In genomic region chr17:59154721-59155438, GRCh38 we compare ENCODE assay signal across 1 cellular context.
TF ChIP-seq lines count a peak whose summit lies in the region.

A gene with protein sequence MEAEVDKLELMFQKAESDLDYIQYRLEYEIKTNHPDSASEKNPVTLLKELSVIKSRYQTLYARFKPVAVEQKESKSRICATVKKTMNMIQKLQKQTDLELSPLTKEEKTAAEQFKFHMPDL (minus strand): TSS chr17:59155186. CDS start chr17:59155163, 23 bp downstream.

TF ChIP-seq in HepG2, 621 proteins besides CTCF, POLR2A, EP300 and RAD21 (continued from another document and continues in another):
- 0 out of 2 replicates have a peak, but pooled peaks have one; percentile 36 for TF ChIP-seq ZFP1 (CRISPR knock-in tag; IDR thresholded peaks at IDR 0.05)
- peak; percentile 42; the same call in 1 of the 2 replicates for TF ChIP-seq SP5 (CRISPR knock-in tag; IDR thresholded peaks at IDR 0.05; ENCODE audit: borderline replicate concordance, low read depth)
- TF ChIP-seq ZNF251 (CRISPR knock-in tag; IDR thresholded peaks at IDR 0.05) = 0 out of 2 replicates have a peak, but pooled peaks have one; percentile 68
- peak; percentile 41; the same call in 1 of the 2 replicates for TF ChIP-seq GATAD2A (CRISPR knock-in tag; IDR thresholded peaks at IDR 0.05)
- peak; percentile 61; the same call in 1 of the 2 replicates for TF ChIP-seq ZNF614 (CRISPR knock-in tag; IDR thresholded peaks at IDR 0.05; ENCODE audit: borderline replicate concordance)
- 0 out of 2 replicates have a peak, but pooled peaks have one; percentile 5 for TF ChIP-seq ARNT2 (CRISPR knock-in tag; IDR thresholded peaks at IDR 0.05; ENCODE audit: low read depth)
- no peak for TF ChIP-seq SYNCRIP (IDR thresholded peaks at IDR 0.05; ENCODE audit: insufficient read depth, low read depth, low read length)
- TF ChIP-seq HOXA9 (CRISPR knock-in tag; IDR thresholded peaks at IDR 0.05; ENCODE audit: borderline replicate concordance) = peak; percentile 34; the same call in 1 of the 2 replicates
- TF ChIP-seq HES4 (CRISPR knock-in tag; IDR thresholded peaks at IDR 0.05; ENCODE audit: borderline replicate concordance) = 0 out of 2 replicates have a peak, but pooled peaks have one; percentile 49
- peak; percentile 73 for TF ChIP-seq ZNF563 (CRISPR knock-in tag; IDR thresholded peaks at IDR 0.05)
- TF ChIP-seq HCFC1 (IDR thresholded peaks at IDR 0.05; ENCODE audit: low read depth, low read length) = peak; percentile 47; the same call in 1 of the 2 replicates
- no peak for TF ChIP-seq ZNF800 (CRISPR knock-in tag; IDR thresholded peaks at IDR 0.05)
- peak; percentile 41; the same call in 1 of the 2 replicates for TF ChIP-seq MEF2D (CRISPR knock-in tag; IDR thresholded peaks at IDR 0.05)
- no peak for TF ChIP-seq SUZ12 (IDR thresholded peaks at IDR 0.05; ENCODE audit: low read depth, low read length)
- TF ChIP-seq ZNF296 (CRISPR knock-in tag; conservative IDR thresholded peaks at IDR 0.05) = no peak
- no peak; the same call in 1 of the 2 replicates for TF ChIP-seq ATF7-NPFF (CRISPR knock-in tag; IDR thresholded peaks at IDR 0.05; ENCODE audit: low read depth)
- TF ChIP-seq ZNF326 (CRISPR knock-in tag; IDR thresholded peaks at IDR 0.05; ENCODE audit: borderline replicate concordance) = no peak
- TF ChIP-seq, protein P1, sequence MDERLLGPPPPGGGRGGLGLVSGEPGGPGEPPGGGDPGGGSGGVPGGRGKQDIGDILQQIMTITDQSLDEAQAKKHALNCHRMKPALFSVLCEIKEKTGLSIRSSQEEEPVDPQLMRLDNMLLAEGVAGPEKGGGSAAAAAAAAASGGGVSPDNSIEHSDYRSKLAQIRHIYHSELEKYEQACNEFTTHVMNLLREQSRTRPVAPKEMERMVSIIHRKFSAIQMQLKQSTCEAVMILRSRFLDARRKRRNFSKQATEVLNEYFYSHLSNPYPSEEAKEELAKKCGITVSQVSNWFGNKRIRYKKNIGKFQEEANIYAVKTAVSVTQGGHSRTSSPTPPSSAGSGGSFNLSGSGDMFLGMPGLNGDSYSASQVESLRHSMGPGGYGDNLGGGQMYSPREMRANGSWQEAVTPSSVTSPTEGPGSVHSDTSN (CRISPR knock-in tag; IDR thresholded peaks at IDR 0.05) = peak; percentile 77
- no peak for TF ChIP-seq ZNF207 (IDR thresholded peaks at IDR 0.05; ENCODE audit: borderline replicate concordance)
- TF ChIP-seq GFI1 (CRISPR knock-in tag; IDR thresholded peaks at IDR 0.05; ENCODE audit: borderline replicate concordance) = peak; percentile 48; the same call in 1 of the 2 replicates
- no peak for TF ChIP-seq ZNF24 (IDR thresholded peaks at IDR 0.05)
- TF ChIP-seq, protein P2, sequence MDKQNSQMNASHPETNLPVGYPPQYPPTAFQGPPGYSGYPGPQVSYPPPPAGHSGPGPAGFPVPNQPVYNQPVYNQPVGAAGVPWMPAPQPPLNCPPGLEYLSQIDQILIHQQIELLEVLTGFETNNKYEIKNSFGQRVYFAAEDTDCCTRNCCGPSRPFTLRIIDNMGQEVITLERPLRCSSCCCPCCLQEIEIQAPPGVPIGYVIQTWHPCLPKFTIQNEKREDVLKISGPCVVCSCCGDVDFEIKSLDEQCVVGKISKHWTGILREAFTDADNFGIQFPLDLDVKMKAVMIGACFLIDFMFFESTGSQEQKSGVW (CRISPR knock-in tag; IDR thresholded peaks at IDR 0.05; ENCODE audit: borderline replicate concordance) = no peak
- TF ChIP-seq REXO4 (CRISPR knock-in tag; IDR thresholded peaks at IDR 0.05; ENCODE audit: borderline replicate concordance) = no peak
- no peak for TF ChIP-seq GPBP1L1 (CRISPR knock-in tag; IDR thresholded peaks at IDR 0.05)
- TF ChIP-seq, protein P3, sequence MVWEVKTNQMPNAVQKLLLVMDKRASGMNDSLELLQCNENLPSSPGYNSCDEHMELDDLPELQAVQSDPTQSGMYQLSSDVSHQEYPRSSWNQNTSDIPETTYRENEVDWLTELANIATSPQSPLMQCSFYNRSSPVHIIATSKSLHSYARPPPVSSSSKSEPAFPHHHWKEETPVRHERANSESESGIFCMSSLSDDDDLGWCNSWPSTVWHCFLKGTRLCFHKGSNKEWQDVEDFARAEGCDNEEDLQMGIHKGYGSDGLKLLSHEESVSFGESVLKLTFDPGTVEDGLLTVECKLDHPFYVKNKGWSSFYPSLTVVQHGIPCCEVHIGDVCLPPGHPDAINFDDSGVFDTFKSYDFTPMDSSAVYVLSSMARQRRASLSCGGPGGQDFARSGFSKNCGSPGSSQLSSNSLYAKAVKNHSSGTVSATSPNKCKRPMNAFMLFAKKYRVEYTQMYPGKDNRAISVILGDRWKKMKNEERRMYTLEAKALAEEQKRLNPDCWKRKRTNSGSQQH (CRISPR knock-in tag; IDR thresholded peaks at IDR 0.05; ENCODE audit: low read depth) = peak; percentile 77
- no peak for TF ChIP-seq JDP2 (CRISPR knock-in tag; IDR thresholded peaks at IDR 0.05; ENCODE audit: borderline replicate concordance)
- TF ChIP-seq KLF9 (CRISPR knock-in tag; IDR thresholded peaks at IDR 0.05; ENCODE audit: low read depth) = no peak
- TF ChIP-seq, protein P4, sequence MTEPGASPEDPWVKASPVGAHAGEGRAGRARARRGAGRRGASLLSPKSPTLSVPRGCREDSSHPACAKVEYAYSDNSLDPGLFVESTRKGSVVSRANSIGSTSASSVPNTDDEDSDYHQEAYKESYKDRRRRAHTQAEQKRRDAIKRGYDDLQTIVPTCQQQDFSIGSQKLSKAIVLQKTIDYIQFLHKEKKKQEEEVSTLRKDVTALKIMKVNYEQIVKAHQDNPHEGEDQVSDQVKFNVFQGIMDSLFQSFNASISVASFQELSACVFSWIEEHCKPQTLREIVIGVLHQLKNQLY (CRISPR knock-in tag; IDR thresholded peaks at IDR 0.05) = no peak
- TF ChIP-seq KAT2B (IDR thresholded peaks at IDR 0.05; ENCODE audit: borderline replicate concordance, low read depth, low read length) = peak; percentile 61; the same call in 1 of the 2 replicates
- no peak for TF ChIP-seq ZNF512 (CRISPR knock-in tag; IDR thresholded peaks at IDR 0.05)
- no peak; the same call in 1 of the 2 replicates for TF ChIP-seq KLF15 (CRISPR knock-in tag; IDR thresholded peaks at IDR 0.05; ENCODE audit: borderline replicate concordance)
- no peak for TF ChIP-seq ZNF567 (CRISPR knock-in tag; IDR thresholded peaks at IDR 0.05; ENCODE audit: borderline replicate concordance)
- TF ChIP-seq, protein P5, sequence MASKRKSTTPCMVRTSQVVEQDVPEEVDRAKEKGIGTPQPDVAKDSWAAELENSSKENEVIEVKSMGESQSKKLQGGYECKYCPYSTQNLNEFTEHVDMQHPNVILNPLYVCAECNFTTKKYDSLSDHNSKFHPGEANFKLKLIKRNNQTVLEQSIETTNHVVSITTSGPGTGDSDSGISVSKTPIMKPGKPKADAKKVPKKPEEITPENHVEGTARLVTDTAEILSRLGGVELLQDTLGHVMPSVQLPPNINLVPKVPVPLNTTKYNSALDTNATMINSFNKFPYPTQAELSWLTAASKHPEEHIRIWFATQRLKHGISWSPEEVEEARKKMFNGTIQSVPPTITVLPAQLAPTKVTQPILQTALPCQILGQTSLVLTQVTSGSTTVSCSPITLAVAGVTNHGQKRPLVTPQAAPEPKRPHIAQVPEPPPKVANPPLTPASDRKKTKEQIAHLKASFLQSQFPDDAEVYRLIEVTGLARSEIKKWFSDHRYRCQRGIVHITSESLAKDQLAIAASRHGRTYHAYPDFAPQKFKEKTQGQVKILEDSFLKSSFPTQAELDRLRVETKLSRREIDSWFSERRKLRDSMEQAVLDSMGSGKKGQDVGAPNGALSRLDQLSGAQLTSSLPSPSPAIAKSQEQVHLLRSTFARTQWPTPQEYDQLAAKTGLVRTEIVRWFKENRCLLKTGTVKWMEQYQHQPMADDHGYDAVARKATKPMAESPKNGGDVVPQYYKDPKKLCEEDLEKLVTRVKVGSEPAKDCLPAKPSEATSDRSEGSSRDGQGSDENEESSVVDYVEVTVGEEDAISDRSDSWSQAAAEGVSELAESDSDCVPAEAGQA (IDR thresholded peaks at IDR 0.05; ENCODE audit: low read depth) = peak; percentile 95
- TF ChIP-seq, protein P5 (CRISPR knock-in tag; IDR thresholded peaks at IDR 0.05; ENCODE audit: borderline replicate concordance) = no peak
- TF ChIP-seq ZNF10 (CRISPR knock-in tag; IDR thresholded peaks at IDR 0.05; ENCODE audit: borderline replicate concordance, low read depth) = no peak
- peak; percentile 95; the same call in 1 of the 2 replicates for TF ChIP-seq ZNF891 (CRISPR knock-in tag; IDR thresholded peaks at IDR 0.05)
- TF ChIP-seq ZNF33B (CRISPR knock-in tag; IDR thresholded peaks at IDR 0.05) = peak; percentile 82; the same call in 1 of the 2 replicates
- no peak for TF ChIP-seq PBX3 (CRISPR knock-in tag; IDR thresholded peaks at IDR 0.05; ENCODE audit: borderline replicate concordance)
- peak; percentile 34; the same call in 1 of the 2 replicates for TF ChIP-seq NFKBIZ (CRISPR knock-in tag; IDR thresholded peaks at IDR 0.05)
